1 cellular context compared by ENCODE assay signal in genomic region chr16:89473791-89474414, GRCh38.
A peak's percentile ranks its signal among the peaks of the same experiment; 100 is the strongest.
TF ChIP-seq lines count a peak whose summit lies in the region.

No MANE protein-coding gene starts in this region.

TF ChIP-seq in K562, 482 proteins besides CTCF, POLR2A, EP300 and RAD21 (continued from another document and continues in another):
- TF ChIP-seq, protein P1, sequence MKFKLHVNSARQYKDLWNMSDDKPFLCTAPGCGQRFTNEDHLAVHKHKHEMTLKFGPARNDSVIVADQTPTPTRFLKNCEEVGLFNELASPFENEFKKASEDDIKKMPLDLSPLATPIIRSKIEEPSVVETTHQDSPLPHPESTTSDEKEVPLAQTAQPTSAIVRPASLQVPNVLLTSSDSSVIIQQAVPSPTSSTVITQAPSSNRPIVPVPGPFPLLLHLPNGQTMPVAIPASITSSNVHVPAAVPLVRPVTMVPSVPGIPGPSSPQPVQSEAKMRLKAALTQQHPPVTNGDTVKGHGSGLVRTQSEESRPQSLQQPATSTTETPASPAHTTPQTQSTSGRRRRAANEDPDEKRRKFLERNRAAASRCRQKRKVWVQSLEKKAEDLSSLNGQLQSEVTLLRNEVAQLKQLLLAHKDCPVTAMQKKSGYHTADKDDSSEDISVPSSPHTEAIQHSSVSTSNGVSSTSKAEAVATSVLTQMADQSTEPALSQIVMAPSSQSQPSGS (CRISPR knock-in tag; IDR thresholded peaks at IDR 0.05) = no peak
- TF ChIP-seq ZNF830 (CRISPR knock-in tag; IDR thresholded peaks at IDR 0.05) (no peak), HMBOX1 (IDR thresholded peaks at IDR 0.05) (no peak), SFPQ (IDR thresholded peaks at IDR 0.05; ENCODE audit: low read depth, low read length) (no peak), CTCFL (IDR thresholded peaks at IDR 0.05; ENCODE audit: borderline replicate concordance, insufficient read depth, low read depth, low read length, poor library complexity, severe bottlenecking) (no peak), ARHGAP35 (IDR thresholded peaks at IDR 0.05; ENCODE audit: partially characterized antibody) (no peak), SOX6 (IDR thresholded peaks at IDR 0.05) (peak; percentile 80; the same call in 1 of the 2 replicates), ZNF639 (CRISPR knock-in tag; conservative IDR thresholded peaks at IDR 0.05 in 1 of 2, IDR thresholded peaks at IDR 0.05 in 1 of 2) (no peak), KAT8 (IDR thresholded peaks at IDR 0.05; ENCODE audit: low read depth) (no peak), MEIS2 (IDR thresholded peaks at IDR 0.05; ENCODE audit: partially characterized antibody) (no peak), ZNF212 (CRISPR knock-in tag; IDR thresholded peaks at IDR 0.05) (no peak), ZNF41 (CRISPR knock-in tag; conservative IDR thresholded peaks at IDR 0.05) (no peak), ELF4 (CRISPR knock-in tag; IDR thresholded peaks at IDR 0.05) (no peak), CCAR2 (IDR thresholded peaks at IDR 0.05; ENCODE audit: low read depth, low read length) (no peak), HNRNPK (IDR thresholded peaks at IDR 0.05; ENCODE audit: low read depth, low read length, poor library complexity, severe bottlenecking) (no peak), ZNF511 (CRISPR knock-in tag; IDR thresholded peaks at IDR 0.05) (no peak), HDAC6 (IDR thresholded peaks at IDR 0.05; ENCODE audit: low read depth, low read length) (no peak), KLF13 (tag; IDR thresholded peaks at IDR 0.05; ENCODE audit: borderline replicate concordance, low read depth) (no peak), ZNF224 (CRISPR knock-in tag; IDR thresholded peaks at IDR 0.05) (no peak), E4F1 (CRISPR knock-in tag; IDR thresholded peaks at IDR 0.05; ENCODE audit: borderline replicate concordance) (no peak), ZNF780A (CRISPR knock-in tag; IDR thresholded peaks at IDR 0.05) (no peak), ATF7 (IDR thresholded peaks at IDR 0.05) (0 out of 2 replicates have a peak, but pooled peaks have one; percentile 13), RERE (CRISPR knock-in tag; IDR thresholded peaks at IDR 0.05; ENCODE audit: borderline replicate concordance) (no peak), HSF4 (CRISPR knock-in tag; IDR thresholded peaks at IDR 0.05; ENCODE audit: borderline replicate concordance) (no peak), ZNF717 (CRISPR knock-in tag; IDR thresholded peaks at IDR 0.05) (no peak), ZNF140 (CRISPR knock-in tag; IDR thresholded peaks at IDR 0.05) (no peak), ETS1 (conservative IDR thresholded peaks at IDR 0.05; ENCODE audit: control insufficient read depth, low read depth, low read length) (no peak), POLR2G (IDR thresholded peaks at IDR 0.05; ENCODE audit: low read depth, low read length) (no peak), HCFC1 (IDR thresholded peaks at IDR 0.05; ENCODE audit: low read depth, low read length) (no peak), BDP1 (IDR thresholded peaks at IDR 0.05; ENCODE audit: insufficient read depth, insufficient read length) (no peak), CTBP1 (IDR thresholded peaks at IDR 0.05; ENCODE audit: borderline replicate concordance) (peak; percentile 56; the same call in 1 of the 2 replicates), STAT5B (CRISPR knock-in tag; IDR thresholded peaks at IDR 0.05) (no peak), ZNF175 (CRISPR knock-in tag; IDR thresholded peaks at IDR 0.05; ENCODE audit: low read depth) (no peak), HNRNPL (IDR thresholded peaks at IDR 0.05; ENCODE audit: low read depth, low read length) (no peak), RAD51 (IDR thresholded peaks at IDR 0.05; ENCODE audit: borderline replicate concordance, low read depth) (no peak), ZNF766 (CRISPR knock-in tag; conservative IDR thresholded peaks at IDR 0.05) (no peak; the same call in 1 of the 2 replicates), ZNF217 (CRISPR knock-in tag; IDR thresholded peaks at IDR 0.05) (no peak), XRCC4 (IDR thresholded peaks at IDR 0.05; ENCODE audit: extremely low read depth, insufficient read depth, insufficient read length) (no peak), MEF2D (tag; conservative IDR thresholded peaks at IDR 0.05; ENCODE audit: low read depth) (no peak)
- TF ChIP-seq, protein P2, sequence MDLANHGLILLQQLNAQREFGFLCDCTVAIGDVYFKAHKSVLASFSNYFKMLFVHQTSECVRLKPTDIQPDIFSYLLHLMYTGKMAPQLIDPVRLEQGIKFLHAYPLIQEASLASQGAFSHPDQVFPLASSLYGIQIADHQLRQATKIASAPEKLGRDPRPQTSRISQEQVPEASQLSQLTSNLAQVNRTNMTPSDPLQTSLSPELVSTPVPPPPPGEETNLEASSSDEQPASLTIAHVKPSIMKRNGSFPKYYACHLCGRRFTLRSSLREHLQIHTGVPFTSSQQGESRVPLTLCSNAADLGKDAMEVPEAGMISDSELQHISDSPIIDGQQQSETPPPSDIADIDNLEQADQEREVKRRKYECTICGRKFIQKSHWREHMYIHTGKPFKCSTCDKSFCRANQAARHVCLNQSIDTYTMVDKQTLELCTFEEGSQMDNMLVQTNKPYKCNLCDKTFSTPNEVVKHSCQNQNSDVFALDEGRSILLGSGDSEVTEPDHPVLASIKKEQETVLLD (IDR thresholded peaks at IDR 0.05) = no peak
- TF ChIP-seq, protein P3, sequence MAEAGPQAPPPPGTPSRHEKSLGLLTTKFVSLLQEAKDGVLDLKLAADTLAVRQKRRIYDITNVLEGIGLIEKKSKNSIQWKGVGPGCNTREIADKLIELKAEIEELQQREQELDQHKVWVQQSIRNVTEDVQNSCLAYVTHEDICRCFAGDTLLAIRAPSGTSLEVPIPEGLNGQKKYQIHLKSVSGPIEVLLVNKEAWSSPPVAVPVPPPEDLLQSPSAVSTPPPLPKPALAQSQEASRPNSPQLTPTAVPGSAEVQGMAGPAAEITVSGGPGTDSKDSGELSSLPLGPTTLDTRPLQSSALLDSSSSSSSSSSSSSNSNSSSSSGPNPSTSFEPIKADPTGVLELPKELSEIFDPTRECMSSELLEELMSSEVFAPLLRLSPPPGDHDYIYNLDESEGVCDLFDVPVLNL (CRISPR knock-in tag; IDR thresholded peaks at IDR 0.05; ENCODE audit: low read depth) = no peak
